ENCODE assay signal across 11 cellular contexts in the genomic region with DNA sequence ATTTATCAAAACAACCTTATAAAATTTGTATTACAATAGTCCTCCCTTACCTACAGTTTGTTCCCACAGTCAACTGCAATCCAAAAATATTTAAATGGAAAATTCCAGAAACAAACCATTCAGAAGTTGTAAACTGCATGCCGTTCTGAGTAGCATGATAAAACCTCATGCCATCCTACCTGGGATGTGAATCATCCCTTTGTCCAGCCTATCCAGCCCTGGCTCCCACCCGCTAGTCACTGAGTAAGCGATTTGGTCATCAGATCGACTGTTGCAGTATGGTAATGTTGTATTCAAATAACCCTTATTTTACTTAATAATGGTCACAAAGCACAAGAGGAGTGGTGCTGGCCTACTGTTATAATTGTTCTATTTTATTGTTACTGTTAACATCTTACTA.
DNase-seq lines count a peak whose midpoint lies in the region; ATAC-seq, FAIRE-seq and TF ChIP-seq lines count a peak whose summit lies in the region.
"Had no signal": no experiment of that assay in that cellular context is flagged by ENCODE, and none has a peak within 500 bp of the region (broad histone marks: within the 10 kb centered on the region; RNA-seq: fewer than 3 reads in every experiment).

No MANE protein-coding gene starts in this region.

- no peak overlapping the region for H2AFZ ChIP-seq in astrocyte (ENCODE audit: low read depth, low read length)

- H4K20me1 ChIP-seq in astrocyte (ENCODE audit: insufficient read depth, low read length): no peaks in the 10 kb centered on the region

- intact Hi-C loops in left ventricle myocardium inferior (cut with micrococcal nuclease) (no loop called here), left ventricle myocardium superior (cut with micrococcal nuclease) (no loop called here)
- intact Hi-C loops in naive thymus-derived CD4-positive, alpha-beta T cell (cut with micrococcal nuclease): no loop called here

- H3K9ac ChIP-seq in astrocyte (ENCODE audit: low read length): peak overlapping the region; percentile 76

- no peaks in the 10 kb centered on the region for H3K27me3 ChIP-seq in left ventricle myocardium inferior (ENCODE audit: low read depth)
- H3K27me3 ChIP-seq in astrocyte (ENCODE audit: insufficient read depth, low read length): no peaks in the 10 kb centered on the region
- no peaks in the 10 kb centered on the region for H3K27me3 ChIP-seq in H7 (ENCODE audit: control insufficient read depth, insufficient read depth, low read length)
- H3K27me3 ChIP-seq in naive thymus-derived CD4-positive, alpha-beta T cell (ENCODE audit: control insufficient read depth in 2 of 2, insufficient read depth in 2 of 2, low read length in 2 of 2): no peaks in the 10 kb centered on the region

- peak overlapping the region; percentile 76 for H3K27ac ChIP-seq in left ventricle myocardium inferior (replicated peaks)
- peak overlapping the region; percentile 65 for H3K27ac ChIP-seq in astrocyte (ENCODE audit: low read depth, low read length)
- H3K27ac ChIP-seq in naive thymus-derived CD4-positive, alpha-beta T cell (ENCODE audit: low read depth, low read length): no peak overlapping the region

- no peak for ATAC-seq in left ventricle myocardium superior
- ATAC-seq in naive thymus-derived CD4-positive, alpha-beta T cell: no peak

- DNase-seq in left ventricle myocardium inferior (no peak), left ventricle myocardium superior (no peak), astrocyte (ENCODE audit: low read depth) (peak; percentile 73), iris pigment epithelial cell (ENCODE audit: low read depth) (peak; percentile 21), urothelium cell line (ENCODE audit: low spot score) (peak; percentile 57), H7 (no peak), DMS114 treated with DMSO at 0.1 percent for 48 hours (lab: John Stamatoyannopoulos, UW; ENCODE audit: unreplicated experiment) (no peak)
- DNase-seq in naive thymus-derived CD4-positive, alpha-beta T cell: no peak
- DNase-seq: activated CD4-positive, CD25-positive, alpha-beta regulatory T cell; activated T-cell treated with anti-CD3 and anti-CD28 coated beads, Interleukin-2, amount 50 U/mL, for 48 hours; Right ventricle myocardium superior had no signal

- H3K4me2 ChIP-seq in astrocyte (ENCODE audit: low read length): peak overlapping the region; percentile 85

- H3K27ac Mint-ChIP-seq in astrocyte (ENCODE audit: unreplicated experiment): peak overlapping the region; percentile 90
- no peak overlapping the region for H3K27ac Mint-ChIP-seq in naive thymus-derived CD4-positive, alpha-beta T cell

- peaks cover 30% of the 10 kb centered on the region for H3K4me1 Mint-ChIP-seq in astrocyte (ENCODE audit: low read depth, unreplicated experiment)
- peaks cover 14 to 30% (median 27%) of the 10 kb centered on the region in 7 donors for H3K4me1 Mint-ChIP-seq in naive thymus-derived CD4-positive, alpha-beta T cell

- peaks cover 11% of the 10 kb centered on the region for H3K79me2 ChIP-seq in astrocyte (ENCODE audit: insufficient read depth, low read length)

- H3K9me3 Mint-ChIP-seq in astrocyte (ENCODE audit: unreplicated experiment): no peaks in the 10 kb centered on the region
- H3K9me3 Mint-ChIP-seq in naive thymus-derived CD4-positive, alpha-beta T cell: no peaks in the 10 kb centered on the region

- H3K27me3 Mint-ChIP-seq in astrocyte (ENCODE audit: low read depth, unreplicated experiment): no peaks in the 10 kb centered on the region
- H3K27me3 Mint-ChIP-seq in naive thymus-derived CD4-positive, alpha-beta T cell: peaks cover 0 to 3% (median 0%) of the 10 kb centered on the region in 5 donors

- H3K4me1 ChIP-seq in left ventricle myocardium inferior: peaks cover 24% of the 10 kb centered on the region
- peaks cover 21% of the 10 kb centered on the region for H3K4me1 ChIP-seq in astrocyte (ENCODE audit: insufficient read depth, low read length)
- H3K4me1 ChIP-seq in naive thymus-derived CD4-positive, alpha-beta T cell (ENCODE audit: control insufficient read depth in 2 of 2, insufficient read depth in 2 of 2, low read length in 2 of 2): peaks cover 0 to 12% of the 10 kb centered on the region in 2 donors

- CTCF ChIA-PET in naive thymus-derived CD4-positive, alpha-beta T cell (lab: Charles Lee): no interaction called here

- H3K36me3 ChIP-seq in left ventricle myocardium inferior (no peaks in the 10 kb centered on the region), astrocyte (ENCODE audit: insufficient read depth, low read length) (no peaks in the 10 kb centered on the region), H7 (replicated peaks; ENCODE audit: control insufficient read depth, insufficient read depth, low read length) (no peaks in the 10 kb centered on the region)
- no peaks in the 10 kb centered on the region for H3K36me3 ChIP-seq in naive thymus-derived CD4-positive, alpha-beta T cell (ENCODE audit: control insufficient read depth in 2 of 3, insufficient read depth in 3 of 3, low read length in 3 of 3)

- TF ChIP-seq CTCF in left ventricle myocardium inferior (IDR thresholded peaks at IDR 0.05; ENCODE audit: borderline replicate concordance) (no peak), astrocyte (IDR thresholded peaks at IDR 0.05; ENCODE audit: insufficient read depth, low read depth, low read length) (no peak)

- POLR2A ChIA-PET in naive thymus-derived CD4-positive, alpha-beta T cell (lab: Charles Lee): no interaction called here

- peaks cover 1% of the 10 kb centered on the region for H3K36me3 Mint-ChIP-seq in astrocyte (ENCODE audit: low read depth, unreplicated experiment)
- H3K36me3 Mint-ChIP-seq in naive thymus-derived CD4-positive, alpha-beta T cell: peaks cover 0 to 3% (median 0%) of the 10 kb centered on the region in 5 donors

- FAIRE-seq in astrocyte (lab: Jason Lieb, UNC): peak; percentile 26
- peak; percentile 95 for FAIRE-seq in urothelium cell line (lab: Jason Lieb, UNC)

- peak overlapping the region; percentile 50 for H3K4me3 Mint-ChIP-seq in astrocyte (ENCODE audit: unreplicated experiment)
- H3K4me3 Mint-ChIP-seq in naive thymus-derived CD4-positive, alpha-beta T cell: peak overlapping the region in 2 of 10 donors; percentile 61 to 80

- no peak overlapping the region for H3K4me3 ChIP-seq in left ventricle myocardium inferior
- H3K4me3 ChIP-seq in astrocyte (ENCODE audit: insufficient read depth, low read depth, low read length): no peak overlapping the region
- H3K4me3 ChIP-seq in H7 (ENCODE audit: insufficient read depth, low read depth, low read length): no peak overlapping the region
- H3K4me3 ChIP-seq in naive thymus-derived CD4-positive, alpha-beta T cell (ENCODE audit: low read length): no peak overlapping the region

- H3K9me3 ChIP-seq in left ventricle myocardium inferior (replicated peaks): no peaks in the 10 kb centered on the region
- no peaks in the 10 kb centered on the region for H3K9me3 ChIP-seq in astrocyte (ENCODE audit: insufficient read depth, low read depth, low read length)
- H3K9me3 ChIP-seq in naive thymus-derived CD4-positive, alpha-beta T cell (ENCODE audit: control insufficient read depth in 2 of 3, low read length in 3 of 3): no peaks in the 10 kb centered on the region

Comparison
In these comparisons a context has a peak if more than half of its experiments do, and no peak if none do; other contexts are left out.
1. DNase-seq: peak in astrocyte (single experiment), iris pigment epithelial cell (single experiment) and urothelium cell line (single experiment); none in left ventricle myocardium inferior (single experiment), left ventricle myocardium superior (single experiment), H7 (single experiment), DMS114 treated with DMSO at 0.1 percent for 48 hours (single experiment) and naive thymus-derived CD4-positive, alpha-beta T cell (0 of 9).